ENCODE assay signal across 1 cellular context in the genomic region with DNA sequence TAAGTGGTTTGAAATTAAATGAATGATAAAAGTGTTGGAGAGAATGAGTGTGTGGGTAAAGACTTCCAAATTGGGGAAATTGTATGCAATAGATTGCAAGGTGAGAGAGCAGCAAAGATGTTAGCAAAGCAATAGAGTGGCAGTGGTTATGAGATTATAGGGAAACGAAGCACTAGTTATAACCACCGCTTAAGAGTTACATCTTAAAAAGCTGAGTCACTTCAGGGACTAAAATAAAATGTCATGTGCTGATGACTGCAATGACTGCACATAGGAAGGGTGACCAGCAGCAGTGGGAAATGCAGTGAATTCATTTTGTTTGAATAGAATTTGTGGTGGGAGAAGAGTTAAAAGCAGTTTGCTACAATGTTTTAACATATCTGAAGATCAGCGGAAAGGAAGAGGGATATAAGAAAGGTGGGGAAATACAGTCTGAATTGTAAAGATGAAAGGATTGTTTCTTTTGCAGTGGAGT.
TF ChIP-seq lines count a peak whose summit lies in the region.

No MANE protein-coding gene starts in this region.

TF ChIP-seq in K562, 482 proteins besides CTCF, POLR2A, EP300 and RAD21 (continued from another document and continues in another):
- TF ChIP-seq, protein P1, sequence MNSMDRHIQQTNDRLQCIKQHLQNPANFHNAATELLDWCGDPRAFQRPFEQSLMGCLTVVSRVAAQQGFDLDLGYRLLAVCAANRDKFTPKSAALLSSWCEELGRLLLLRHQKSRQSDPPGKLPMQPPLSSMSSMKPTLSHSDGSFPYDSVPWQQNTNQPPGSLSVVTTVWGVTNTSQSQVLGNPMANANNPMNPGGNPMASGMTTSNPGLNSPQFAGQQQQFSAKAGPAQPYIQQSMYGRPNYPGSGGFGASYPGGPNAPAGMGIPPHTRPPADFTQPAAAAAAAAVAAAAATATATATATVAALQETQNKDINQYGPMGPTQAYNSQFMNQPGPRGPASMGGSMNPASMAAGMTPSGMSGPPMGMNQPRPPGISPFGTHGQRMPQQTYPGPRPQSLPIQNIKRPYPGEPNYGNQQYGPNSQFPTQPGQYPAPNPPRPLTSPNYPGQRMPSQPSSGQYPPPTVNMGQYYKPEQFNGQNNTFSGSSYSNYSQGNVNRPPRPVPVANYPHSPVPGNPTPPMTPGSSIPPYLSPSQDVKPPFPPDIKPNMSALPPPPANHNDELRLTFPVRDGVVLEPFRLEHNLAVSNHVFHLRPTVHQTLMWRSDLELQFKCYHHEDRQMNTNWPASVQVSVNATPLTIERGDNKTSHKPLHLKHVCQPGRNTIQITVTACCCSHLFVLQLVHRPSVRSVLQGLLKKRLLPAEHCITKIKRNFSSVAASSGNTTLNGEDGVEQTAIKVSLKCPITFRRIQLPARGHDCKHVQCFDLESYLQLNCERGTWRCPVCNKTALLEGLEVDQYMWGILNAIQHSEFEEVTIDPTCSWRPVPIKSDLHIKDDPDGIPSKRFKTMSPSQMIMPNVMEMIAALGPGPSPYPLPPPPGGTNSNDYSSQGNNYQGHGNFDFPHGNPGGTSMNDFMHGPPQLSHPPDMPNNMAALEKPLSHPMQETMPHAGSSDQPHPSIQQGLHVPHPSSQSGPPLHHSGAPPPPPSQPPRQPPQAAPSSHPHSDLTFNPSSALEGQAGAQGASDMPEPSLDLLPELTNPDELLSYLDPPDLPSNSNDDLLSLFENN (IDR thresholded peaks at IDR 0.05; ENCODE audit: low read depth in 2 of 2, low read length in 2 of 2): no peak
- TF ChIP-seq STAG1 (CRISPR knock-in tag; IDR thresholded peaks at IDR 0.05; ENCODE audit: borderline replicate concordance): no peak
- TF ChIP-seq TCF3 (CRISPR knock-in tag; IDR thresholded peaks at IDR 0.05): no peak
- TF ChIP-seq, protein P2, sequence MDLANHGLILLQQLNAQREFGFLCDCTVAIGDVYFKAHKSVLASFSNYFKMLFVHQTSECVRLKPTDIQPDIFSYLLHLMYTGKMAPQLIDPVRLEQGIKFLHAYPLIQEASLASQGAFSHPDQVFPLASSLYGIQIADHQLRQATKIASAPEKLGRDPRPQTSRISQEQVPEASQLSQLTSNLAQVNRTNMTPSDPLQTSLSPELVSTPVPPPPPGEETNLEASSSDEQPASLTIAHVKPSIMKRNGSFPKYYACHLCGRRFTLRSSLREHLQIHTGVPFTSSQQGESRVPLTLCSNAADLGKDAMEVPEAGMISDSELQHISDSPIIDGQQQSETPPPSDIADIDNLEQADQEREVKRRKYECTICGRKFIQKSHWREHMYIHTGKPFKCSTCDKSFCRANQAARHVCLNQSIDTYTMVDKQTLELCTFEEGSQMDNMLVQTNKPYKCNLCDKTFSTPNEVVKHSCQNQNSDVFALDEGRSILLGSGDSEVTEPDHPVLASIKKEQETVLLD (IDR thresholded peaks at IDR 0.05): no peak
- 0 out of 4 replicates have a peak, but pooled peaks of 1 of the 2 experiments have one; percentile 31 for TF ChIP-seq RCOR1 (IDR thresholded peaks at IDR 0.05; ENCODE audit: borderline replicate concordance in 1 of 2, low read depth in 2 of 2, low read length in 2 of 2)
- TF ChIP-seq, protein P3, sequence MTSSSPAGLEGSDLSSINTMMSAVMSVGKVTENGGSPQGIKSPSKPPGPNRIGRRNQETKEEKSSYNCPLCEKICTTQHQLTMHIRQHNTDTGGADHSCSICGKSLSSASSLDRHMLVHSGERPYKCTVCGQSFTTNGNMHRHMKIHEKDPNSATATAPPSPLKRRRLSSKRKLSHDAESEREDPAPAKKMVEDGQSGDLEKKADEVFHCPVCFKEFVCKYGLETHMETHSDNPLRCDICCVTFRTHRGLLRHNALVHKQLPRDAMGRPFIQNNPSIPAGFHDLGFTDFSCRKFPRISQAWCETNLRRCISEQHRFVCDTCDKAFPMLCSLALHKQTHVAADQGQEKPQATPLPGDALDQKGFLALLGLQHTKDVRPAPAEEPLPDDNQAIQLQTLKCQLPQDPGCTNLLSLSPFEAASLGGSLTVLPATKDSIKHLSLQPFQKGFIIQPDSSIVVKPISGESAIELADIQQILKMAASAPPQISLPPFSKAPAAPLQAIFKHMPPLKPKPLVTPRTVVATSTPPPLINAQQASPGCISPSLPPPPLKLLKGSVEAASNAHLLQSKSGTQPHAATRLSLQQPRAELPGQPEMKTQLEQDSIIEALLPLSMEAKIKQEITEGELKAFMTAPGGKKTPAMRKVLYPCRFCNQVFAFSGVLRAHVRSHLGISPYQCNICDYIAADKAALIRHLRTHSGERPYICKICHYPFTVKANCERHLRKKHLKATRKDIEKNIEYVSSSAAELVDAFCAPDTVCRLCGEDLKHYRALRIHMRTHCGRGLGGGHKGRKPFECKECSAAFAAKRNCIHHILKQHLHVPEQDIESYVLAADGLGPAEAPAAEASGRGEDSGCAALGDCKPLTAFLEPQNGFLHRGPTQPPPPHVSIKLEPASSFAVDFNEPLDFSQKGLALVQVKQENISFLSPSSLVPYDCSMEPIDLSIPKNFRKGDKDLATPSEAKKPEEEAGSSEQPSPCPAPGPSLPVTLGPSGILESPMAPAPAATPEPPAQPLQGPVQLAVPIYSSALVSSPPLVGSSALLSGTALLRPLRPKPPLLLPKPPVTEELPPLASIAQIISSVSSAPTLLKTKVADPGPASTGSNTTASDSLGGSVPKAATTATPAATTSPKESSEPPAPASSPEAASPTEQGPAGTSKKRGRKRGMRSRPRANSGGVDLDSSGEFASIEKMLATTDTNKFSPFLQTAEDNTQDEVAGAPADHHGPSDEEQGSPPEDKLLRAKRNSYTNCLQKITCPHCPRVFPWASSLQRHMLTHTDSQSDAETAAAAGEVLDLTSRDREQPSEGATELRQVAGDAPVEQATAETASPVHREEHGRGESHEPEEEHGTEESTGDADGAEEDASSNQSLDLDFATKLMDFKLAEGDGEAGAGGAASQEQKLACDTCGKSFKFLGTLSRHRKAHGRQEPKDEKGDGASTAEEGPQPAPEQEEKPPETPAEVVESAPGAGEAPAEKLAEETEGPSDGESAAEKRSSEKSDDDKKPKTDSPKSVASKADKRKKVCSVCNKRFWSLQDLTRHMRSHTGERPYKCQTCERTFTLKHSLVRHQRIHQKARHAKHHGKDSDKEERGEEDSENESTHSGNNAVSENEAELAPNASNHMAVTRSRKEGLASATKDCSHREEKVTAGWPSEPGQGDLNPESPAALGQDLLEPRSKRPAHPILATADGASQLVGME (CRISPR knock-in tag; IDR thresholded peaks at IDR 0.05): no peak
- peak; percentile 89 for TF ChIP-seq MAFK (IDR thresholded peaks at IDR 0.05; ENCODE audit: low read length)
- no peak for TF ChIP-seq GATA2 (CRISPR knock-in tag; IDR thresholded peaks at IDR 0.05)
- TF ChIP-seq, protein P4, sequence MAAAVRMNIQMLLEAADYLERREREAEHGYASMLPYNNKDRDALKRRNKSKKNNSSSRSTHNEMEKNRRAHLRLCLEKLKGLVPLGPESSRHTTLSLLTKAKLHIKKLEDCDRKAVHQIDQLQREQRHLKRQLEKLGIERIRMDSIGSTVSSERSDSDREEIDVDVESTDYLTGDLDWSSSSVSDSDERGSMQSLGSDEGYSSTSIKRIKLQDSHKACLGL (CRISPR knock-in tag; IDR thresholded peaks at IDR 0.05; ENCODE audit: borderline replicate concordance, poor library complexity, severe bottlenecking): no peak
- TF ChIP-seq, protein P5, sequence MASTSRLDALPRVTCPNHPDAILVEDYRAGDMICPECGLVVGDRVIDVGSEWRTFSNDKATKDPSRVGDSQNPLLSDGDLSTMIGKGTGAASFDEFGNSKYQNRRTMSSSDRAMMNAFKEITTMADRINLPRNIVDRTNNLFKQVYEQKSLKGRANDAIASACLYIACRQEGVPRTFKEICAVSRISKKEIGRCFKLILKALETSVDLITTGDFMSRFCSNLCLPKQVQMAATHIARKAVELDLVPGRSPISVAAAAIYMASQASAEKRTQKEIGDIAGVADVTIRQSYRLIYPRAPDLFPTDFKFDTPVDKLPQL (IDR thresholded peaks at IDR 0.05; ENCODE audit: extremely low read depth, insufficient read length): no peak
- no peak for TF ChIP-seq SAP30 (IDR thresholded peaks at IDR 0.05; ENCODE audit: borderline replicate concordance, insufficient read depth, low read depth, low read length, poor library complexity, severe bottlenecking)
- TF ChIP-seq GABPA (tag; conservative IDR thresholded peaks at IDR 0.05; ENCODE audit: low read depth): no peak
- TF ChIP-seq, protein P6, sequence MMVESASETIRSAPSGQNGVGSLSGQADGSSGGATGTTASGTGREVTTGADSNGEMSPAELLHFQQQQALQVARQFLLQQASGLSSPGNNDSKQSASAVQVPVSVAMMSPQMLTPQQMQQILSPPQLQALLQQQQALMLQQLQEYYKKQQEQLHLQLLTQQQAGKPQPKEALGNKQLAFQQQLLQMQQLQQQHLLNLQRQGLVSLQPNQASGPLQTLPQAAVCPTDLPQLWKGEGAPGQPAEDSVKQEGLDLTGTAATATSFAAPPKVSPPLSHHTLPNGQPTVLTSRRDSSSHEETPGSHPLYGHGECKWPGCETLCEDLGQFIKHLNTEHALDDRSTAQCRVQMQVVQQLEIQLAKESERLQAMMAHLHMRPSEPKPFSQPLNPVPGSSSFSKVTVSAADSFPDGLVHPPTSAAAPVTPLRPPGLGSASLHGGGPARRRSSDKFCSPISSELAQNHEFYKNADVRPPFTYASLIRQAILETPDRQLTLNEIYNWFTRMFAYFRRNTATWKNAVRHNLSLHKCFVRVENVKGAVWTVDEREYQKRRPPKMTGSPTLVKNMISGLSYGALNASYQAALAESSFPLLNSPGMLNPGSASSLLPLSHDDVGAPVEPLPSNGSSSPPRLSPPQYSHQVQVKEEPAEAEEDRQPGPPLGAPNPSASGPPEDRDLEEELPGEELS (CRISPR knock-in tag; IDR thresholded peaks at IDR 0.05; ENCODE audit: borderline replicate concordance): no peak
- TF ChIP-seq, protein P7, sequence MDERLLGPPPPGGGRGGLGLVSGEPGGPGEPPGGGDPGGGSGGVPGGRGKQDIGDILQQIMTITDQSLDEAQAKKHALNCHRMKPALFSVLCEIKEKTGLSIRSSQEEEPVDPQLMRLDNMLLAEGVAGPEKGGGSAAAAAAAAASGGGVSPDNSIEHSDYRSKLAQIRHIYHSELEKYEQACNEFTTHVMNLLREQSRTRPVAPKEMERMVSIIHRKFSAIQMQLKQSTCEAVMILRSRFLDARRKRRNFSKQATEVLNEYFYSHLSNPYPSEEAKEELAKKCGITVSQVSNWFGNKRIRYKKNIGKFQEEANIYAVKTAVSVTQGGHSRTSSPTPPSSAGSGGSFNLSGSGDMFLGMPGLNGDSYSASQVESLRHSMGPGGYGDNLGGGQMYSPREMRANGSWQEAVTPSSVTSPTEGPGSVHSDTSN (CRISPR knock-in tag; IDR thresholded peaks at IDR 0.05; ENCODE audit: low read depth): no peak
- TF ChIP-seq, protein P7 (tag; conservative IDR thresholded peaks at IDR 0.05; ENCODE audit: low read depth): 0 out of 2 replicates have a peak, but pooled peaks have one; percentile 29
- TF ChIP-seq DACH1 (IDR thresholded peaks at IDR 0.05; ENCODE audit: partially characterized antibody): no peak
- TF ChIP-seq NBN (IDR thresholded peaks at IDR 0.05; ENCODE audit: low read depth): 0 out of 2 replicates have a peak, but pooled peaks have one; percentile 45
- no peak for TF ChIP-seq SREBF2 (CRISPR knock-in tag; IDR thresholded peaks at IDR 0.05)
- TF ChIP-seq, protein P8, sequence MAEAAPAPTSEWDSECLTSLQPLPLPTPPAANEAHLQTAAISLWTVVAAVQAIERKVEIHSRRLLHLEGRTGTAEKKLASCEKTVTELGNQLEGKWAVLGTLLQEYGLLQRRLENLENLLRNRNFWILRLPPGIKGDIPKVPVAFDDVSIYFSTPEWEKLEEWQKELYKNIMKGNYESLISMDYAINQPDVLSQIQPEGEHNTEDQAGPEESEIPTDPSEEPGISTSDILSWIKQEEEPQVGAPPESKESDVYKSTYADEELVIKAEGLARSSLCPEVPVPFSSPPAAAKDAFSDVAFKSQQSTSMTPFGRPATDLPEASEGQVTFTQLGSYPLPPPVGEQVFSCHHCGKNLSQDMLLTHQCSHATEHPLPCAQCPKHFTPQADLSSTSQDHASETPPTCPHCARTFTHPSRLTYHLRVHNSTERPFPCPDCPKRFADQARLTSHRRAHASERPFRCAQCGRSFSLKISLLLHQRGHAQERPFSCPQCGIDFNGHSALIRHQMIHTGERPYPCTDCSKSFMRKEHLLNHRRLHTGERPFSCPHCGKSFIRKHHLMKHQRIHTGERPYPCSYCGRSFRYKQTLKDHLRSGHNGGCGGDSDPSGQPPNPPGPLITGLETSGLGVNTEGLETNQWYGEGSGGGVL (CRISPR knock-in tag; IDR thresholded peaks at IDR 0.05): no peak
- TF ChIP-seq TEAD1 (CRISPR knock-in tag; IDR thresholded peaks at IDR 0.05): 0 out of 4 replicates have a peak, but pooled peaks of 1 of the 2 experiments have one; percentile 56
- TF ChIP-seq KAT2B (IDR thresholded peaks at IDR 0.05; ENCODE audit: low read depth, low read length): no peak
- TF ChIP-seq EZH2 (IDR thresholded peaks at IDR 0.05; ENCODE audit: borderline replicate concordance, low read depth, low read length): no peak
- TF ChIP-seq ZNF197 (CRISPR knock-in tag; IDR thresholded peaks at IDR 0.05; ENCODE audit: low read depth): no peak
- no peak for TF ChIP-seq ZNF766 (CRISPR knock-in tag; conservative IDR thresholded peaks at IDR 0.05)
- no peak for TF ChIP-seq ZNF644 (tag; IDR thresholded peaks at IDR 0.05; ENCODE audit: low read depth)
- TF ChIP-seq, protein P9, sequence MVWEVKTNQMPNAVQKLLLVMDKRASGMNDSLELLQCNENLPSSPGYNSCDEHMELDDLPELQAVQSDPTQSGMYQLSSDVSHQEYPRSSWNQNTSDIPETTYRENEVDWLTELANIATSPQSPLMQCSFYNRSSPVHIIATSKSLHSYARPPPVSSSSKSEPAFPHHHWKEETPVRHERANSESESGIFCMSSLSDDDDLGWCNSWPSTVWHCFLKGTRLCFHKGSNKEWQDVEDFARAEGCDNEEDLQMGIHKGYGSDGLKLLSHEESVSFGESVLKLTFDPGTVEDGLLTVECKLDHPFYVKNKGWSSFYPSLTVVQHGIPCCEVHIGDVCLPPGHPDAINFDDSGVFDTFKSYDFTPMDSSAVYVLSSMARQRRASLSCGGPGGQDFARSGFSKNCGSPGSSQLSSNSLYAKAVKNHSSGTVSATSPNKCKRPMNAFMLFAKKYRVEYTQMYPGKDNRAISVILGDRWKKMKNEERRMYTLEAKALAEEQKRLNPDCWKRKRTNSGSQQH (CRISPR knock-in tag; IDR thresholded peaks at IDR 0.05): no peak
- TF ChIP-seq, protein P10, sequence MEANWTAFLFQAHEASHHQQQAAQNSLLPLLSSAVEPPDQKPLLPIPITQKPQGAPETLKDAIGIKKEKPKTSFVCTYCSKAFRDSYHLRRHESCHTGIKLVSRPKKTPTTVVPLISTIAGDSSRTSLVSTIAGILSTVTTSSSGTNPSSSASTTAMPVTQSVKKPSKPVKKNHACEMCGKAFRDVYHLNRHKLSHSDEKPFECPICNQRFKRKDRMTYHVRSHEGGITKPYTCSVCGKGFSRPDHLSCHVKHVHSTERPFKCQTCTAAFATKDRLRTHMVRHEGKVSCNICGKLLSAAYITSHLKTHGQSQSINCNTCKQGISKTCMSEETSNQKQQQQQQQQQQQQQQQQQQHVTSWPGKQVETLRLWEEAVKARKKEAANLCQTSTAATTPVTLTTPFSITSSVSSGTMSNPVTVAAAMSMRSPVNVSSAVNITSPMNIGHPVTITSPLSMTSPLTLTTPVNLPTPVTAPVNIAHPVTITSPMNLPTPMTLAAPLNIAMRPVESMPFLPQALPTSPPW (CRISPR knock-in tag; IDR thresholded peaks at IDR 0.05): no peak
